ENCODE assay signal across 9 cellular contexts in the genomic region with DNA sequence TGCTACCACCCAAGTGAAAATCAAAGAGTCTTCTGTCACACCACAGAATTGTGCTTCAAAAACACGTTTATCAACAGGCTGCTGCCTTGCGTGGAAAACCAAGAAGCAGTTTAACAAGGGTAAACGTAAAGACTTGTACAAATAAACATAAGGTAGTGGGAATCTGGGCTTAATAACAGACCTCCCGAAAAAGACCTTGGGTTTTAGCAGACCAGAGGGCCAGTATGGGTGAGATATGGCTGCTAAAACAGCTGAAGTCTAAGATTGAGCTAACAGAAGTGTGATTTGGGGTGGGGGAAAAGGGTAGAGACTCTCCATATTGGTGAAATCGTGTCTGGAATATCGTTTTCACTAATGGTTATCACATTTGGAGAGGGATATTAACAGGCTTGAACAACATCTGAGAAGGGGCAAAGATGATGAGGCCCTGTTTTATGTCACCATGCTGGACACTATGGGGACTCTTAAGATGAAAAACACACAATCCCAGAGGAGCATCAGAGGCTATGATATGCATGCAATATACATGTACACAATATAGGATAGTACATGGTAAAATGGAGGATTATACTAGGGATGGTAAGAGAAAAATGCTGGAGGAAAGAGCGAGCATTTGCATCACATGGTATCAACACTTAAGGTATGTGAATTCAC. TPM values are rescaled to one million over a fixed set of nuclear protein-coding genes. Genes with fewer than 3 reads are reported as not detected.
DNase-seq lines count a peak whose midpoint lies in the region; ATAC-seq and TF ChIP-seq lines count a peak whose summit lies in the region.
"Had no signal": no experiment of that assay in that cellular context is flagged by ENCODE, and none has a peak within 500 bp of the region (broad histone marks: within the 10 kb centered on the region; RNA-seq: fewer than 3 reads in every experiment).

No MANE protein-coding gene starts in this region.

- 71% methylated on average over 6 to 7 of the region's 7 CpGs for WGBS in ectodermal cell, 2 experiments

- peaks cover 7% of the 10 kb centered on the region for H3K9me3 Mint-ChIP-seq in nephron progenitor cell

- H3K36me3 Mint-ChIP-seq in nephron progenitor cell (ENCODE audit: low read depth) = peaks cover 45% of the 10 kb centered on the region

- H3K36me3 ChIP-seq in BE2C = no peaks in the 10 kb centered on the region
- peaks cover 45% of the 10 kb centered on the region for H3K36me3 ChIP-seq in MG63
- no peaks in the 10 kb centered on the region for H3K36me3 ChIP-seq in ectodermal cell (ENCODE audit: control insufficient read depth, insufficient read depth, low read length)

- no peak overlapping the region for H3K27ac Mint-ChIP-seq in nephron progenitor cell

- H3K27me3 Mint-ChIP-seq in nephron progenitor cell (ENCODE audit: low read depth, poor library complexity) = no peaks in the 10 kb centered on the region

- no peaks in the 10 kb centered on the region for H3K4me1 ChIP-seq in BE2C
- peaks cover 4% of the 10 kb centered on the region for H3K4me1 ChIP-seq in ectodermal cell (ENCODE audit: control insufficient read depth, insufficient read depth, low read length)

- H3K4me3 ChIP-seq in BE2C (ENCODE audit: low read depth, low read length) = peak overlapping the region; percentile 90
- H3K4me3 ChIP-seq in MG63 = peak overlapping the region; percentile 96
- H3K4me3 ChIP-seq in ectodermal cell (ENCODE audit: insufficient read depth, low read depth, low read length) = peak overlapping the region; percentile 88

- H3K27me3 ChIP-seq in BE2C (no peaks in the 10 kb centered on the region), MG63 (no peaks in the 10 kb centered on the region), ectodermal cell (ENCODE audit: control insufficient read depth, insufficient read depth, low read length, poor library complexity, severe bottlenecking) (no peaks in the 10 kb centered on the region)

- peaks cover 42% of the 10 kb centered on the region for H3K4me1 Mint-ChIP-seq in nephron progenitor cell

- H3K9me3 ChIP-seq in BE2C (no peaks in the 10 kb centered on the region), MG63 (no peaks in the 10 kb centered on the region), ectodermal cell (ENCODE audit: control insufficient read depth, low read length) (no peaks in the 10 kb centered on the region)

- peak overlapping the region; percentile 85 for H3K4me3 Mint-ChIP-seq in nephron progenitor cell

- TF ChIP-seq CTCF in BE2C (IDR thresholded peaks at IDR 0.05; ENCODE audit: low read depth, low read length) (no peak), nephron progenitor cell (IDR thresholded peaks at IDR 0.05) (no peak)

- H3K27ac ChIP-seq in ectodermal cell (ENCODE audit: insufficient read depth, low read depth, low read length, poor library complexity, severe bottlenecking) = no peak overlapping the region

- DNase-seq in BE2C (no peak), MG63 (no peak), nephron progenitor cell (no peak), islet precursor cell (no peak), AG20443 (ENCODE audit: low spot score) (no peak)
- no peak for DNase-seq in activated CD8-positive, alpha-beta memory T cell treated with anti-CD3 and anti-CD28 coated beads for 24 hours
- DNase-seq: NCI-H774 had no signal

- no peak for ATAC-seq in HG03439 (IDR thresholded peaks at IDR 0.05; ENCODE audit: unreplicated experiment)

RNA-seq across cellular contexts. Expression of gene MOV10, which starts 1.4 kb away (rescaled TPM):
- 10.2 TPM for polyA plus RNA-seq in BE2C (2012; ENCODE audit: insufficient read depth, insufficient read length, low read depth)
- 25.6 and 39.7 TPM in 2 replicates for total RNA-seq in MG63 (2014; rRNA removed; shearing (Covaris generic); ENCODE audit: low replicate concordance)
- polyA plus RNA-seq in ectodermal cell (2013, experiment 1 of 4) = 71.8 TPM
- polyA plus RNA-seq in ectodermal cell (2013, experiment 2 of 4) = 73.5 TPM
- 69.1 TPM for polyA plus RNA-seq in ectodermal cell (2013, experiment 3 of 4)
- polyA plus RNA-seq in ectodermal cell (2013, experiment 4 of 4) = 73.8 TPM

RNA-seq across cellular contexts. Expression of gene RHOC, which starts 31.1 kb away (rescaled TPM):
- 335 TPM for polyA plus RNA-seq in BE2C (2012; ENCODE audit: insufficient read depth, insufficient read length, low read depth)
- 568 and 693 TPM in 2 replicates for total RNA-seq in MG63 (2014; rRNA removed; shearing (Covaris generic); ENCODE audit: low replicate concordance)
- 42.2 TPM for polyA plus RNA-seq in ectodermal cell (2013, experiment 1 of 4)
- 52.4 TPM for polyA plus RNA-seq in ectodermal cell (2013, experiment 2 of 4)
- polyA plus RNA-seq in ectodermal cell (2013, experiment 3 of 4) = 45.9 TPM
- polyA plus RNA-seq in ectodermal cell (2013, experiment 4 of 4) = 55.5 TPM

RNA-seq across cellular contexts. Expression of gene PPM1J, which starts 39.3 kb away (rescaled TPM):
- polyA plus RNA-seq in BE2C (2012; ENCODE audit: insufficient read depth, insufficient read length, low read depth) = not detected
- 2.4 and 2.7 TPM in 2 replicates for total RNA-seq in MG63 (2014; rRNA removed; shearing (Covaris generic); ENCODE audit: low replicate concordance)
- 1.8 TPM for polyA plus RNA-seq in ectodermal cell (2013, experiment 1 of 4)
- 1.7 TPM for polyA plus RNA-seq in ectodermal cell (2013, experiment 2 of 4)
- 0.91 TPM for polyA plus RNA-seq in ectodermal cell (2013, experiment 3 of 4)
- polyA plus RNA-seq in ectodermal cell (2013, experiment 4 of 4) = 1.1 TPM

RNA-seq across cellular contexts. Expression of gene CAPZA1, which starts 56.2 kb away (rescaled TPM):
- 111 TPM for polyA plus RNA-seq in BE2C (2012; ENCODE audit: insufficient read depth, insufficient read length, low read depth)
- 362 and 392 TPM in 2 replicates for total RNA-seq in MG63 (2014; rRNA removed; shearing (Covaris generic); ENCODE audit: low replicate concordance)
- 153 TPM for polyA plus RNA-seq in ectodermal cell (2013, experiment 1 of 4)
- 149 TPM for polyA plus RNA-seq in ectodermal cell (2013, experiment 2 of 4)
- 116 TPM for polyA plus RNA-seq in ectodermal cell (2013, experiment 3 of 4)
- 124 TPM for polyA plus RNA-seq in ectodermal cell (2013, experiment 4 of 4)

RNA-seq across cellular contexts. Expression of gene ST7L, which starts 56.9 kb away (rescaled TPM):
- 39.2 TPM for polyA plus RNA-seq in BE2C (2012; ENCODE audit: insufficient read depth, insufficient read length, low read depth)
- total RNA-seq in MG63 (2014; rRNA removed; shearing (Covaris generic); ENCODE audit: low replicate concordance) = 13.8 and 16.7 TPM in 2 replicates
- polyA plus RNA-seq in ectodermal cell (2013, experiment 1 of 4) = 19.3 TPM
- 26.8 TPM for polyA plus RNA-seq in ectodermal cell (2013, experiment 2 of 4)
- polyA plus RNA-seq in ectodermal cell (2013, experiment 3 of 4) = 21.6 TPM
- polyA plus RNA-seq in ectodermal cell (2013, experiment 4 of 4) = 22.4 TPM
